In the genomic region with DNA sequence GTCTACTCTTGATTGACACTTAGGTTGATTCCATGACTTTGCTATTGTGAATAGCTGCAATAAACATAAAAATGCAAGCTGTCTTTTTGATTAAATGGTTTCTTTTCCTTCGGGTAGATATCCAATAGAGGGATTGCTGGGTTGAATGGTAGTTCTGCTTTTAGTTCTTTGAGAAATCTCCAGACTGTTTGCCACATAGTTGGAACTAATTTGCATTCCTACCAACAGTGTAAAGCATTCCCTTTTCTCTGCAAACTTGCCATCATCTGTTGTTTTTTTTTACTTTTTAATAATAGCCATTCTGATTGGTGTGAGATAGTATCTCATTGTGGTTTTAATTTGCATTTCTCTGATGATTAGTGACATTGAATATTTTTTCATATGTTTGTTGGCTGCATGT, we compare ENCODE assay signal across 24 cellular contexts.
"Had no signal": no experiment of that assay in that cellular context is flagged by ENCODE, and none has a peak within 500 bp of the region (broad histone marks: within the 10 kb centered on the region; RNA-seq: fewer than 3 reads in every experiment).

No MANE protein-coding gene starts in this region.

- H3K4me3 ChIP-seq: neural progenitor cell, ovary, psoas muscle, right lobe of liver, sigmoid colon, stomach, thoracic aorta, thyroid gland, tibial nerve, upper lobe of left lung, vagina had no signal

- DNase-seq: occipital lobe; ovary; posterior cingulate gyrus; psoas muscle; right cardiac atrium; right lobe of liver; sigmoid colon; small intestine; stimulated activated CD4-positive, alpha-beta T cell treated with anti-CD3 and anti-CD28 coated beads, Interleukin-15, amount 100 ng/mL, for 24 hours; stimulated activated CD4-positive, alpha-beta T cell treated with anti-CD3 and anti-CD28 coated beads, Interleukin-2, amount 100 ng/mL, for 24 hours; stimulated activated CD4-positive, alpha-beta T cell treated with anti-CD3 and anti-CD28 coated beads, Interleukin-2, amount 100 ng/mL, for 48 hours; stimulated activated CD4-positive, alpha-beta T cell treated with anti-CD3 and anti-CD28 coated beads, Interleukin-4, amount 100 ng/mL, for 24 hours; stimulated activated naive B cell treated with anti-CD40 and anti-IgM and Interleukin-4, amounts not matched to agents 10 μg/mL and 1 μg/mL and 100 μg/mL, for 72 hours; stimulated activated naive CD4-positive, alpha-beta T cell treated with Interleukin-2 at 50 U/mL for 16 hours; stomach; thyroid gland; trophoblast cell; upper lobe of left lung had no signal

- ATAC-seq: psoas muscle; right cardiac atrium; right lobe of liver; stimulated activated effector memory CD8-positive, alpha-beta T cell treated with anti-CD3 and anti-CD28 coated beads, Interleukin-12 subunit alpha, Interleukin-12 subunit beta, amount 100 ng/mL, for 72 hours; stimulated activated naive B cell treated with anti-CD40 and anti-IgM and Interleukin-4, amounts not matched to agents 10 μg/mL and 1 μg/mL and 100 μg/mL, for 72 hours had no signal

- H2AFZ ChIP-seq: neural progenitor cell, parathyroid adenoma had no signal

- H3K9me3 ChIP-seq: ovary, psoas muscle, right lobe of liver, sigmoid colon, stomach, thoracic aorta, thyroid gland, tibial nerve, upper lobe of left lung, vagina had no signal

- H3K4me1 ChIP-seq: neural progenitor cell, parathyroid adenoma, psoas muscle, right lobe of liver, sigmoid colon, stomach, tibial nerve, upper lobe of left lung, vagina had no signal

- H3K4me2 ChIP-seq: neural progenitor cell had no signal

- H3K79me2 ChIP-seq: parathyroid adenoma had no signal

- H3K36me3 ChIP-seq: neural progenitor cell, ovary, right lobe of liver, sigmoid colon, stomach, thoracic aorta, thyroid gland, tibial nerve, upper lobe of left lung, vagina had no signal

- H3K9ac ChIP-seq: neural progenitor cell, parathyroid adenoma had no signal

- H3K27ac ChIP-seq: neural progenitor cell, ovary, parathyroid adenoma, psoas muscle, right lobe of liver, sigmoid colon, stomach, thoracic aorta, thyroid gland, tibial nerve, upper lobe of left lung, vagina had no signal

- H3K27me3 ChIP-seq: neural progenitor cell, ovary, right lobe of liver, sigmoid colon, stomach, thyroid gland, tibial nerve, upper lobe of left lung, vagina had no signal
